23 cellular contexts compared by ENCODE assay signal in genomic region chr2:225030893-225031292, GRCh38. TPM values are rescaled to one million over a fixed set of nuclear protein-coding genes. Genes with fewer than 3 reads are reported as not detected.
A peak's percentile ranks its signal among the peaks of the same experiment; 100 is the strongest.
DNase-seq lines count a peak whose midpoint lies in the region; ATAC-seq lines count a peak whose summit lies in the region.
"Had no signal": no experiment of that assay in that cellular context is flagged by ENCODE, and none has a peak within 500 bp of the region (broad histone marks: within the 10 kb centered on the region; RNA-seq: fewer than 3 reads in every experiment).

No MANE protein-coding gene starts in this region.

- H3K9me3 ChIP-seq in T-helper 17 cell (ENCODE audit: control insufficient read depth, low read length, poor library complexity, severe bottlenecking) = no peaks in the 10 kb centered on the region
- H3K9me3 ChIP-seq: breast epithelium, left lung had no signal

- H3K27me3 Mint-ChIP-seq in activated naive CD4-positive, alpha-beta T cell treated with anti-CD3 and anti-CD28 coated beads for 36 hours (ENCODE audit: low read depth) = no peaks in the 10 kb centered on the region
- H3K27me3 Mint-ChIP-seq in T-helper 17 cell (no peaks in the 10 kb centered on the region), memory B cell (no peaks in the 10 kb centered on the region)
- H3K27me3 Mint-ChIP-seq: B cell had no signal

- peak overlapping the region; percentile 76 for H3K27ac Mint-ChIP-seq in activated naive CD4-positive, alpha-beta T cell treated with anti-CD3 and anti-CD28 coated beads for 36 hours
- H3K27ac Mint-ChIP-seq in T-helper 17 cell (peak overlapping the region; percentile 39), memory B cell (peak overlapping the region; percentile 35)
- H3K27ac Mint-ChIP-seq: B cell had no signal

- DNase-seq in activated naive CD4-positive, alpha-beta T cell treated with anti-CD3 and anti-CD28 coated beads for 36 hours = no peak
- DNase-seq in activated naive CD4-positive, alpha-beta T cell treated with anti-CD3 and anti-CD28 coated beads, Interleukin-2, amount 50 U/mL, for 16 hours = no peak
- DNase-seq in T-helper 17 cell (no peak), memory B cell (ENCODE audit: low spot score in 2 of 2) (no peak), substantia nigra (lab: John Stamatoyannopoulos, UW) (no peak), pons (ENCODE audit: low spot score) (no peak), NCI-H1105 treated with DMSO at 0.1 percent for 48 hours (lab: John Stamatoyannopoulos, UW) (no peak)
- DNase-seq: amniotic stem cell; COR-L47; DMS79; effector CD4-positive, alpha-beta T cell; GDM1; KG1; left lung; NCI-H1417 treated with DMSO at 0.1 percent for 48 hours; NCI-H82; occipital lobe; RPMI8226; trophoblast cell had no signal

- H3K4me1 Mint-ChIP-seq in activated naive CD4-positive, alpha-beta T cell treated with anti-CD3 and anti-CD28 coated beads for 36 hours (ENCODE audit: low read depth) = peaks cover 87% of the 10 kb centered on the region
- H3K4me1 Mint-ChIP-seq in T-helper 17 cell (peaks cover 62% of the 10 kb centered on the region), memory B cell (peaks cover 22% of the 10 kb centered on the region)

- ATAC-seq in T-helper 17 cell (no peak), memory B cell (ENCODE audit: low read depth) (no peak), HG03095 (IDR thresholded peaks at IDR 0.05; ENCODE audit: unreplicated experiment) (no peak)
- ATAC-seq: HCT116, left lung had no signal

- peak overlapping the region; percentile 14 for H3K4me3 Mint-ChIP-seq in activated naive CD4-positive, alpha-beta T cell treated with anti-CD3 and anti-CD28 coated beads for 36 hours
- H3K4me3 Mint-ChIP-seq in T-helper 17 cell (no peak overlapping the region), memory B cell (no peak overlapping the region)
- H3K4me3 Mint-ChIP-seq: B cell had no signal

- CTCF ChIA-PET in activated naive CD4-positive, alpha-beta T cell treated with anti-CD3 and anti-CD28 coated beads for 36 hours (lab: Charles Lee) = no interaction called here

- H3K27ac ChIP-seq in substantia nigra (ENCODE audit: low read depth, low read length, poor library complexity, severe bottlenecking) = peak overlapping the region; percentile 75
- H3K27ac ChIP-seq: breast epithelium, left lung had no signal

- peaks cover 32% of the 10 kb centered on the region for H3K36me3 Mint-ChIP-seq in activated naive CD4-positive, alpha-beta T cell treated with anti-CD3 and anti-CD28 coated beads for 36 hours (ENCODE audit: low read depth)
- peaks cover 12% of the 10 kb centered on the region for H3K36me3 Mint-ChIP-seq in T-helper 17 cell (ENCODE audit: low read depth)
- peaks cover 7% of the 10 kb centered on the region for H3K36me3 Mint-ChIP-seq in memory B cell

- no peaks in the 10 kb centered on the region for H3K9me3 Mint-ChIP-seq in activated naive CD4-positive, alpha-beta T cell treated with anti-CD3 and anti-CD28 coated beads for 36 hours
- no peaks in the 10 kb centered on the region for H3K9me3 Mint-ChIP-seq in memory B cell

- intact Hi-C loops in activated naive CD4-positive, alpha-beta T cell treated with anti-CD3 and anti-CD28 coated beads for 36 hours (cut with micrococcal nuclease) = loop anchor here (1.0 kb wide), 2 partner anchors 10 to 20 kb away; no protein-coding TSS in a partner anchor

RNA-seq across cellular contexts. Expression of gene DOCK10, which starts 11.4 kb away (rescaled TPM):
- total RNA-seq in activated naive CD4-positive, alpha-beta T cell treated with anti-CD3 and anti-CD28 coated beads for 36 hours = 100 to 1,000 TPM; 123 to 137 TPM
- 100 to 1,000 TPM; 185 to 233 TPM for total RNA-seq in T-helper 17 cell
